ENCODE assay signal across 26 cellular contexts in genomic region chr9:12863624-12864023, GRCh38.
"Had no signal": no experiment of that assay in that cellular context is flagged by ENCODE, and none has a peak within 500 bp of the region (broad histone marks: within the 10 kb centered on the region; RNA-seq: fewer than 3 reads in every experiment).

No MANE protein-coding gene starts in this region.

- ATAC-seq: effector memory CD8-positive, alpha-beta T cell; esophagus mucosa; gastroesophageal sphincter; heart left ventricle; mucosa of descending colon; right lobe of liver; stimulated activated memory B cell treated with anti-CD40 and anti-IgM and Interleukin-4, amounts not matched to agents 10 μg/mL and 1 μg/mL and 100 μg/mL, for 72 hours had no signal

- H3K27ac ChIP-seq: colonic mucosa, dorsolateral prefrontal cortex, gastroesophageal sphincter, heart left ventricle, right lobe of liver, suprapubic skin, tibial nerve, WERI-Rb-1 had no signal

- H3K4me3 ChIP-seq: colonic mucosa, dorsolateral prefrontal cortex, gastroesophageal sphincter, heart left ventricle, mucosa of descending colon, right lobe of liver, skin epidermis, stomach, suprapubic skin, tibial nerve had no signal

- DNase-seq: activated CD4-positive, alpha-beta T cell treated with anti-CD3 and anti-CD28 coated beads for 1 hour; activated T-cell treated with anti-CD3 and anti-CD28 coated beads, Interleukin-2, amount 50 U/mL, for 1 hour; colonic mucosa; dorsolateral prefrontal cortex; effector memory CD8-positive, alpha-beta T cell; heart left ventricle; mucosa of descending colon; nucleus accumbens; right lobe of liver; stimulated activated CD4-positive, alpha-beta T cell treated with anti-CD3 and anti-CD28 coated beads, Interleukin-15, amount 100 ng/mL, for 24 hours; stomach; WERI-Rb-1 had no signal

- H3K4me3 Mint-ChIP-seq: activated naive CD8-positive, alpha-beta T cell; central memory CD8-positive, alpha-beta T cell; effector memory CD8-positive, alpha-beta T cell; memory B cell; stimulated activated memory B cell treated with anti-CD40 and anti-IgM and Interleukin-4, amounts not matched to agents 10 μg/mL and 1 μg/mL and 100 μg/mL, for 72 hours; T-helper 2 cell treated with Interferon-gamma antibody and Interleukin-4, amounts not matched to agents 5 μg/mL and 100 μg/mL, for 36 hours had no signal

- H3K4me1 Mint-ChIP-seq: central memory CD8-positive, alpha-beta T cell; memory B cell; stimulated activated memory B cell treated with anti-CD40 and anti-IgM and Interleukin-4, amounts not matched to agents 10 μg/mL and 1 μg/mL and 100 μg/mL, for 72 hours had no signal

- H3K9me3 ChIP-seq: colonic mucosa, gastroesophageal sphincter, mucosa of descending colon, right lobe of liver, stomach, suprapubic skin, tibial nerve had no signal

- H3K27ac Mint-ChIP-seq: activated naive CD8-positive, alpha-beta T cell; effector memory CD8-positive, alpha-beta T cell; memory B cell; stimulated activated memory B cell treated with anti-CD40 and anti-IgM and Interleukin-4, amounts not matched to agents 10 μg/mL and 1 μg/mL and 100 μg/mL, for 72 hours; T-helper 2 cell treated with Interferon-gamma antibody and Interleukin-4, amounts not matched to agents 5 μg/mL and 100 μg/mL, for 36 hours had no signal

- H3K27me3 Mint-ChIP-seq: activated naive CD8-positive, alpha-beta T cell; central memory CD8-positive, alpha-beta T cell; effector memory CD8-positive, alpha-beta T cell; memory B cell; stimulated activated memory B cell treated with anti-CD40 and anti-IgM and Interleukin-4, amounts not matched to agents 10 μg/mL and 1 μg/mL and 100 μg/mL, for 72 hours had no signal

- H3K36me3 Mint-ChIP-seq: activated naive CD8-positive, alpha-beta T cell; memory B cell; stimulated activated memory B cell treated with anti-CD40 and anti-IgM and Interleukin-4, amounts not matched to agents 10 μg/mL and 1 μg/mL and 100 μg/mL, for 72 hours had no signal

- H3K4me1 ChIP-seq: colonic mucosa had no signal

- H3K36me3 ChIP-seq: colonic mucosa, gastroesophageal sphincter, heart left ventricle, right lobe of liver, stomach, suprapubic skin, tibial nerve, WERI-Rb-1 had no signal

- FAIRE-seq: astrocyte, endothelial cell of umbilical vein, islet of Langerhans, urothelium cell line had no signal

- H3K27me3 ChIP-seq: colonic mucosa, dorsolateral prefrontal cortex, gastroesophageal sphincter, heart left ventricle, right lobe of liver, stomach, suprapubic skin, tibial nerve had no signal
